Comparison of ENCODE assay signal across 1 cellular context in the genomic region with DNA sequence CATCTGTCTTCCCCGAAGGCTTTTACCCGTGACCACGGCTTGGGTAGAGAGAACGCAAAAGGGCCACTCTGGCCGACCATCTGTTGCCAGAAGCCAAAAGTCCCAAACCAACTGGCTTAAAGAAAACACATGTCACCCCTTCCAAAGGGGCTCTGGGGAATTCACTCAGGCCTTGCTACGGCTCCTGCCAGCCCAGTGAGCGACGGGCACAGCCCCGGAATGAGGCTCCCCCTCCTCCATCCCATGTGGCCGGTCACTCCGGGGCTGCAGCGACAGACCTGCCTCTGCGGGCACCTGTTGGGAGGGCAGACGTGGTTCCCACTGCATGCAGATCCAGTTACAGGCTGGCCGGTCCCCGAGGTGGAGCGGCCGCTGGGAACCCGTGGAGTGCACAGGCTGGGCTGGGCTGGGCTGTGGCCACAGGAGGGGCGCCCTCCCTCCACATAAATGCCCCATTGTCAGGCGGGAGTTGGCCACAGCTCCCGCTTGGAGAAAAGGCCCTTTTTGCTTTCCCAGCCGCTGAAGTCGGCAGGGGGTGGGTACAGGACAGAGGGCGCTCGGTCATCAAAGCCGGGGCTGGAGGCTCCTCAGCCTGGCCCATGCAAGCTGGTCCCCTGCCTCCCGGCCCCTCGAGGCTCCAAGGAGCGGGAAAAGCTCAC.
TF ChIP-seq lines count a peak whose summit lies in the region.

No MANE protein-coding gene starts in this region.

TF ChIP-seq in K562, 482 proteins besides CTCF, POLR2A, EP300 and RAD21 (continued from another document):
- TF ChIP-seq, protein P1, sequence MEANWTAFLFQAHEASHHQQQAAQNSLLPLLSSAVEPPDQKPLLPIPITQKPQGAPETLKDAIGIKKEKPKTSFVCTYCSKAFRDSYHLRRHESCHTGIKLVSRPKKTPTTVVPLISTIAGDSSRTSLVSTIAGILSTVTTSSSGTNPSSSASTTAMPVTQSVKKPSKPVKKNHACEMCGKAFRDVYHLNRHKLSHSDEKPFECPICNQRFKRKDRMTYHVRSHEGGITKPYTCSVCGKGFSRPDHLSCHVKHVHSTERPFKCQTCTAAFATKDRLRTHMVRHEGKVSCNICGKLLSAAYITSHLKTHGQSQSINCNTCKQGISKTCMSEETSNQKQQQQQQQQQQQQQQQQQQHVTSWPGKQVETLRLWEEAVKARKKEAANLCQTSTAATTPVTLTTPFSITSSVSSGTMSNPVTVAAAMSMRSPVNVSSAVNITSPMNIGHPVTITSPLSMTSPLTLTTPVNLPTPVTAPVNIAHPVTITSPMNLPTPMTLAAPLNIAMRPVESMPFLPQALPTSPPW (CRISPR knock-in tag; IDR thresholded peaks at IDR 0.05), result no peak
- no peak for TF ChIP-seq TBP (optimal IDR thresholded peaks at IDR 0.05; ENCODE audit: low read depth, low read length)
- TF ChIP-seq, protein P2, sequence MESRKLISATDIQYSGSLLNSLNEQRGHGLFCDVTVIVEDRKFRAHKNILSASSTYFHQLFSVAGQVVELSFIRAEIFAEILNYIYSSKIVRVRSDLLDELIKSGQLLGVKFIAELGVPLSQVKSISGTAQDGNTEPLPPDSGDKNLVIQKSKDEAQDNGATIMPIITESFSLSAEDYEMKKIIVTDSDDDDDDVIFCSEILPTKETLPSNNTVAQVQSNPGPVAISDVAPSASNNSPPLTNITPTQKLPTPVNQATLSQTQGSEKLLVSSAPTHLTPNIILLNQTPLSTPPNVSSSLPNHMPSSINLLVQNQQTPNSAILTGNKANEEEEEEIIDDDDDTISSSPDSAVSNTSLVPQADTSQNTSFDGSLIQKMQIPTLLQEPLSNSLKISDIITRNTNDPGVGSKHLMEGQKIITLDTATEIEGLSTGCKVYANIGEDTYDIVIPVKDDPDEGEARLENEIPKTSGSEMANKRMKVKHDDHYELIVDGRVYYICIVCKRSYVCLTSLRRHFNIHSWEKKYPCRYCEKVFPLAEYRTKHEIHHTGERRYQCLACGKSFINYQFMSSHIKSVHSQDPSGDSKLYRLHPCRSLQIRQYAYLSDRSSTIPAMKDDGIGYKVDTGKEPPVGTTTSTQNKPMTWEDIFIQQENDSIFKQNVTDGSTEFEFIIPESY (CRISPR knock-in tag; IDR thresholded peaks at IDR 0.05), result 0 out of 2 replicates have a peak, but pooled peaks have one; percentile 41
